8 cellular contexts compared by ENCODE assay signal in the genomic region with DNA sequence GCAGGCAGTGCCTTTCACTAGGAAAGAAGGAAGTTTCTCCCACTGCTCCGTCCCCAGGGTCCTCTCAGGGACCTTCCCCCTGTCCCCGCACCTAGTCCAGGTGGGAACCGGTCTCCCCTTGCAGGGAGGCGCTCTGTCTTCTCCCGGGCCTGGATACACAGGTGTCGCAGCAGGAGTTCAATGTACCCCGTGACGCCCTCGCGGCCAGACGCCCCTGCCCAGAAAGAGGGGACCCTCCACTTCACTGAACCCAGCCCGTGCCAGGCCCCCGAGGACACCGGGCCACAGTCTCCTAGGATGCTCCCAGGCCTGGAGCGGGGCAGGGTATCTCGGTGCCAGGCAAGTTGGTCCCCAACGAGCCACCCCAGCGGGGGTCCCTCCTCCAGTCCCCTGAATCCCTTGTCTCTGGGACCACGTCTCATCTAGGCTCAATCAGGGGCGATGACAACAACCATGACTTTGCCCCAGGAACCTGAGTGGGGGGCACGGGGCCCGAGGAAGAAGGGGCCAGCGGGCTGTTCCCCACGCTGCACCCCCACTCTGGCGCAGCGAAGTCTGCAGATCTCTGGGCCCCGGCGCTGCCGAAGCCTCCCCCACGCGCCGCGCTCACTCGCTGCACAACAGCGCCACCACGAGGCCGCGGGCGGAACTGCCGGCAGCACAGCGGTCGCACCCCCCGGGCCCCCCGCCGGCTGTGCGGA.
A peak's percentile ranks its signal among the peaks of the same experiment; 100 is the strongest.
DNase-seq lines count a peak whose midpoint lies in the region; ATAC-seq and TF ChIP-seq lines count a peak whose summit lies in the region.

No MANE protein-coding gene starts in this region.

- H3F3A ChIP-seq in GM23248 (ENCODE audit: insufficient read depth): no peaks in the 10 kb centered on the region

- H4K20me1 ChIP-seq in GM23248 (ENCODE audit: insufficient read depth): no peaks in the 10 kb centered on the region

- TF ChIP-seq CTCF in AG04449 (IDR thresholded peaks at IDR 0.05; ENCODE audit: insufficient read depth, low read length, missing control alignments) (peak; percentile 96), retinal pigment epithelial cell (conservative IDR thresholded peaks at IDR 0.05; ENCODE audit: low read depth, low read length) (peak; percentile 59)

- peak overlapping the region; percentile 23; the same call in 1 of the 2 replicates for H3K4me3 ChIP-seq in AG04449 (ENCODE audit: low read depth, low read length)
- no peak overlapping the region for H3K4me3 ChIP-seq in GM23248
- H3K4me3 ChIP-seq in SJCRH30: peak overlapping the region; percentile 40
- no peak overlapping the region for H3K4me3 ChIP-seq in retinal pigment epithelial cell (ENCODE audit: low read length)

- in situ Hi-C loops in GM23248 (cut with MboI): no loop called here

- H3K27me3 ChIP-seq in GM23248 (replicated peaks; ENCODE audit: insufficient read depth) (peaks cover 33% of the 10 kb centered on the region), SJCRH30 (no peaks in the 10 kb centered on the region)

- H2AFZ ChIP-seq in GM23248: no peak overlapping the region

- no peaks in the 10 kb centered on the region for H3K9me3 ChIP-seq in GM23248 (ENCODE audit: low read depth)
- no peaks in the 10 kb centered on the region for H3K9me3 ChIP-seq in SJCRH30 (replicated peaks)

- H3K27ac ChIP-seq in GM23248 (no peak overlapping the region), SJCRH30 (peak overlapping the region; percentile 74)

- H3K9me2 ChIP-seq in GM23248 (ENCODE audit: insufficient read depth): no peaks in the 10 kb centered on the region

- H3K4me1 ChIP-seq in GM23248 (ENCODE audit: insufficient read depth): no peaks in the 10 kb centered on the region
- H3K4me1 ChIP-seq in SJCRH30: peaks cover 56% of the 10 kb centered on the region

- H3K9ac ChIP-seq in GM23248: no peak overlapping the region

- POLR2A ChIA-PET in AG04449 (lab: Yijun Ruan, JAX): no interaction called here

- DNase-seq in AG04449 (ENCODE audit: low read depth, low spot score) (no peak), GM23248 (peak; percentile 50), SJCRH30 (peak; percentile 85 to 95), left ventricle myocardium superior (peak; percentile 66), retinal pigment epithelial cell (ENCODE audit: low read depth) (no peak)
- peak; percentile 81 for DNase-seq in activated naive CD4-positive, alpha-beta T cell treated with anti-CD3 and anti-CD28 coated beads, Interleukin-2, amount 50 U/mL, for 16 hours

- H3K79me2 ChIP-seq in GM23248 (ENCODE audit: insufficient read depth): no peaks in the 10 kb centered on the region

- CTCF ChIA-PET in AG04449 (lab: Yijun Ruan, JAX): interaction anchor here (0.7 to 3.0 kb wide), 23 partner anchors 9 to 536 kb away, joined by 3 to 15 read pairs (median 3); no protein-coding TSS in a partner anchor

- 3 to 4% methylated on average over 31 to 38 of the region's 46 CpGs for WGBS in GM23248 (ENCODE audit: low coverage in 1 of 2, low lambda C conversion rate in 2 of 2, missing lambda C conversion rate in 2 of 2), 2 experiments

- H3K36me3 ChIP-seq in GM23248 (ENCODE audit: low read depth) (no peaks in the 10 kb centered on the region), SJCRH30 (no peaks in the 10 kb centered on the region)

- intact Hi-C loops in left ventricle myocardium superior (cut with micrococcal nuclease): loop anchor here (10.0 kb wide), 2 partner anchors 169 to 529 kb away; no protein-coding TSS in a partner anchor

- peak; percentile 62 for ATAC-seq in left ventricle myocardium superior
- no peak for ATAC-seq in GM21786 (IDR thresholded peaks at IDR 0.05; ENCODE audit: unreplicated experiment)
- ATAC-seq in GM19328 (IDR thresholded peaks at IDR 0.05; ENCODE audit: unreplicated experiment): no peak

- no peak overlapping the region for H3K4me2 ChIP-seq in GM23248 (ENCODE audit: unreplicated experiment)

Comparison
In these comparisons a context has a peak if more than half of its experiments do, and no peak if none do; other contexts are left out.
1. DNase-seq: peak in GM23248 (single experiment), SJCRH30 (2 of 2), activated naive CD4-positive, alpha-beta T cell treated with anti-CD3 and anti-CD28 coated beads, Interleukin-2, amount 50 U/mL, for 16 hours (single experiment) and left ventricle myocardium superior (single experiment); none in AG04449 (single experiment) and retinal pigment epithelial cell (single experiment).
2. H3K4me3 ChIP-seq: peak in AG04449 (single experiment) and SJCRH30 (single experiment); none in GM23248 (single experiment) and retinal pigment epithelial cell (single experiment).